ENCODE assay signal across 9 cellular contexts in genomic region chr1:233327938-233328660, GRCh38.
A peak's percentile ranks its signal among the peaks of the same experiment; 100 is the strongest.
DNase-seq lines count a peak whose midpoint lies in the region; ATAC-seq lines count a peak whose summit lies in the region.
"Had no signal": no experiment of that assay in that cellular context is flagged by ENCODE, and none has a peak within 500 bp of the region (broad histone marks: within the 10 kb centered on the region; RNA-seq: fewer than 3 reads in every experiment).

No MANE protein-coding gene starts in this region.

- H3K4me3 ChIP-seq in NT2/D1 (ENCODE audit: insufficient read length, low read depth) (peak overlapping the region; percentile 79), iPS-11a (ENCODE audit: low read depth, low read length) (peak overlapping the region; percentile 56)

- no peak overlapping the region for H3K4me3 Mint-ChIP-seq in activated naive CD8-positive, alpha-beta T cell treated with anti-CD3 and anti-CD28 coated beads, Interleukin-2, amount 50 U/mL, for 24 hours

- H3K4me1 ChIP-seq in NT2/D1 (ENCODE audit: insufficient read depth, insufficient read length): no peaks in the 10 kb centered on the region

- peak; percentile 23 for ATAC-seq in HG02798 (IDR thresholded peaks at IDR 0.05; ENCODE audit: poor library complexity, unreplicated experiment)
- ATAC-seq in activated naive CD8-positive, alpha-beta T cell treated with anti-CD3 and anti-CD28 coated beads, Interleukin-2, amount 50 U/mL, for 24 hours: peak; percentile 5

- H3K27me3 ChIP-seq in NT2/D1 (ENCODE audit: insufficient read depth, insufficient read length): peaks cover 39% of the 10 kb centered on the region

- no peak overlapping the region for H3K27ac Mint-ChIP-seq in activated naive CD8-positive, alpha-beta T cell treated with anti-CD3 and anti-CD28 coated beads, Interleukin-2, amount 50 U/mL, for 24 hours

- H3K9me3 ChIP-seq in NT2/D1 (ENCODE audit: insufficient read depth, low read length): no peaks in the 10 kb centered on the region

- no peaks in the 10 kb centered on the region for H3K9me3 Mint-ChIP-seq in activated naive CD8-positive, alpha-beta T cell treated with anti-CD3 and anti-CD28 coated beads, Interleukin-2, amount 50 U/mL, for 24 hours
- H3K9me3 Mint-ChIP-seq: neural crest cell had no signal

- DNase-seq in NCI-H82 (lab: John Stamatoyannopoulos, UW) (peak; percentile 50), NCI-H82 treated with DMSO at 0.1 percent for 48 hours (lab: John Stamatoyannopoulos, UW; ENCODE audit: unreplicated experiment) (no peak), NT2/D1 (ENCODE audit: low read depth, low spot score) (peak; percentile 16), UCSD-AML1 (lab: John Stamatoyannopoulos, UW; ENCODE audit: unreplicated experiment) (no peak)
- DNase-seq in activated naive CD8-positive, alpha-beta T cell treated with anti-CD3 and anti-CD28 coated beads, Interleukin-2, amount 50 U/mL, for 24 hours: peak; percentile 23
- peak; percentile 2 for DNase-seq in stimulated activated CD4-positive, alpha-beta T cell treated with anti-CD3 and anti-CD28 coated beads, Interleukin-12 subunit alpha, Interleukin-12 subunit beta, amount 100 ng/mL, for 24 hours (ENCODE audit: low read depth in 2 of 2)

- no peaks in the 10 kb centered on the region for H3K36me3 Mint-ChIP-seq in activated naive CD8-positive, alpha-beta T cell treated with anti-CD3 and anti-CD28 coated beads, Interleukin-2, amount 50 U/mL, for 24 hours (ENCODE audit: low read depth)

- peak overlapping the region; percentile 93 for H3K9ac ChIP-seq in NT2/D1 (ENCODE audit: insufficient read length, low read depth)

- H3K27me3 Mint-ChIP-seq in activated naive CD8-positive, alpha-beta T cell treated with anti-CD3 and anti-CD28 coated beads, Interleukin-2, amount 50 U/mL, for 24 hours: peaks cover 22% of the 10 kb centered on the region

- H3K4me1 Mint-ChIP-seq in activated naive CD8-positive, alpha-beta T cell treated with anti-CD3 and anti-CD28 coated beads, Interleukin-2, amount 50 U/mL, for 24 hours: peaks cover 13% of the 10 kb centered on the region
- H3K4me1 Mint-ChIP-seq: neural crest cell had no signal

- no peaks in the 10 kb centered on the region for H3K36me3 ChIP-seq in NT2/D1 (ENCODE audit: insufficient read depth, insufficient read length, low read length)

Comparison
In these comparisons a context has a peak if more than half of its experiments do, and no peak if none do; other contexts are left out.
1. DNase-seq: peak in NCI-H82 (single experiment), NT2/D1 (single experiment), activated naive CD8-positive, alpha-beta T cell treated with anti-CD3 and anti-CD28 coated beads, Interleukin-2, amount 50 U/mL, for 24 hours (single experiment) and stimulated activated CD4-positive, alpha-beta T cell treated with anti-CD3 and anti-CD28 coated beads, Interleukin-12 subunit alpha, Interleukin-12 subunit beta, amount 100 ng/mL, for 24 hours (2 of 2); none in NCI-H82 treated with DMSO at 0.1 percent for 48 hours (single experiment) and UCSD-AML1 (single experiment).